In the genomic region with DNA sequence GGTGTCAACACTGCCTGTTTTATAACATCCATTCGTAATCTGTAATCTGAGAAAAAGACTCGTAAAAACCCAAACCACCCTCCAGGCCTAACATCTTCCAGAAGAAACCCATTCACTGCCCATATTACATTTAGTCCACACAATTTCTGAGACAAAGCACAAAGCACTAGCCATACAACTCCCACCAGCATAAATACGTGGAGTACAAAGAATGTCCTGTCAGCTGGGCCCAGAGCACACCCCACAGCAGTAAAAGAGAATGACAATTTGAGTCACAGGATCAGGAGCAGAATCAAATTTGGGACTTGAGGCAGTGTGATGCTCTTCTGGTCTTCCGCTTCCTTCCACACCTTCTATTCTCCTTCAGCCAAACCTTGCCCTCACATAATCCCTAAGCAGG, we compare ENCODE assay signal across 19 cellular contexts. TPM values are rescaled to one million over a fixed set of nuclear protein-coding genes. Genes with fewer than 3 reads are reported as not detected.
DNase-seq lines count a peak whose midpoint lies in the region; ATAC-seq and TF ChIP-seq lines count a peak whose summit lies in the region.
"Had no signal": no experiment of that assay in that cellular context is flagged by ENCODE, and none has a peak within 500 bp of the region (broad histone marks: within the 10 kb centered on the region; RNA-seq: fewer than 3 reads in every experiment).

No MANE protein-coding gene starts in this region.

- no peak overlapping the region for H3K4me3 Mint-ChIP-seq in activated naive CD4-positive, alpha-beta T cell treated with anti-CD3 and anti-CD28 coated beads for 36 hours
- H3K4me3 Mint-ChIP-seq in activated naive CD4-positive, alpha-beta T cell treated with anti-CD3 and anti-CD28 coated beads, Interleukin-2, amount 10 ng/mL, durations not matched to agents 7 days and 5 days: no peak overlapping the region
- H3K4me3 Mint-ChIP-seq in activated CD4-positive, alpha-beta memory T cell treated with anti-CD3 and anti-CD28 coated beads, Interleukin-2, amount 10 ng/mL, durations not matched to agents 7 days and 5 days: no peak overlapping the region
- H3K4me3 Mint-ChIP-seq in progenitor cell of endocrine pancreas (ENCODE audit: low read depth): no peak overlapping the region
- H3K4me3 Mint-ChIP-seq: dendritic cell treated with granulocyte-macrophage colony-stimulating factor and Interleukin-4, amounts not matched to agents 40 ng/mL and 50 ng/mL, for 4 days had no signal

- H3K36me3 Mint-ChIP-seq in activated naive CD4-positive, alpha-beta T cell treated with anti-CD3 and anti-CD28 coated beads for 36 hours (ENCODE audit: low read depth): peaks cover 12% of the 10 kb centered on the region
- H3K36me3 Mint-ChIP-seq in activated naive CD4-positive, alpha-beta T cell treated with anti-CD3 and anti-CD28 coated beads, Interleukin-2, amount 10 ng/mL, durations not matched to agents 7 days and 5 days: peaks cover 24% of the 10 kb centered on the region
- H3K36me3 Mint-ChIP-seq in activated CD4-positive, alpha-beta memory T cell treated with anti-CD3 and anti-CD28 coated beads, Interleukin-2, amount 10 ng/mL, durations not matched to agents 7 days and 5 days (ENCODE audit: low read depth): peaks cover 32% of the 10 kb centered on the region
- peaks cover 10% of the 10 kb centered on the region for H3K36me3 Mint-ChIP-seq in progenitor cell of endocrine pancreas (ENCODE audit: insufficient read depth)

- no peak overlapping the region for H3K4me3 ChIP-seq in right atrium auricular region
- H3K4me3 ChIP-seq: ascending aorta, left lung, upper lobe of right lung had no signal

- CTCF ChIA-PET in activated naive CD4-positive, alpha-beta T cell treated with anti-CD3 and anti-CD28 coated beads for 36 hours (lab: Charles Lee): no interaction called here
- CTCF ChIA-PET in activated naive CD4-positive, alpha-beta T cell treated with anti-CD3 and anti-CD28 coated beads, Interleukin-2, amount 10 ng/mL, durations not matched to agents 7 days and 5 days (lab: Charles Lee): no interaction called here
- CTCF ChIA-PET in activated CD4-positive, alpha-beta memory T cell treated with anti-CD3 and anti-CD28 coated beads, Interleukin-2, amount 10 ng/mL, durations not matched to agents 7 days and 5 days (lab: Charles Lee): interaction anchor here (1.0 to 1.5 kb wide), 3 partner anchors 25 to 138 kb away, joined by 3 read pairs; no protein-coding TSS in a partner anchor

- H3K36me3 ChIP-seq in right atrium auricular region: no peaks in the 10 kb centered on the region
- H3K36me3 ChIP-seq: upper lobe of right lung had no signal

- H3K27me3 ChIP-seq in right atrium auricular region: no peaks in the 10 kb centered on the region
- H3K27me3 ChIP-seq: ascending aorta, left lung, upper lobe of right lung had no signal

- H3K4me1 Mint-ChIP-seq in activated naive CD4-positive, alpha-beta T cell treated with anti-CD3 and anti-CD28 coated beads for 36 hours (ENCODE audit: low read depth): peaks cover 56% of the 10 kb centered on the region
- H3K4me1 Mint-ChIP-seq in activated naive CD4-positive, alpha-beta T cell treated with anti-CD3 and anti-CD28 coated beads, Interleukin-2, amount 10 ng/mL, durations not matched to agents 7 days and 5 days: peaks cover 47% of the 10 kb centered on the region
- peaks cover 56% of the 10 kb centered on the region for H3K4me1 Mint-ChIP-seq in activated CD4-positive, alpha-beta memory T cell treated with anti-CD3 and anti-CD28 coated beads, Interleukin-2, amount 10 ng/mL, durations not matched to agents 7 days and 5 days
- peaks cover 39% of the 10 kb centered on the region for H3K4me1 Mint-ChIP-seq in progenitor cell of endocrine pancreas (ENCODE audit: low read depth)

- ATAC-seq in HG02973 (IDR thresholded peaks at IDR 0.05; ENCODE audit: unreplicated experiment): no peak
- ATAC-seq: left lung had no signal

- no peaks in the 10 kb centered on the region for H3K9me3 Mint-ChIP-seq in activated naive CD4-positive, alpha-beta T cell treated with anti-CD3 and anti-CD28 coated beads for 36 hours
- H3K9me3 Mint-ChIP-seq in activated naive CD4-positive, alpha-beta T cell treated with anti-CD3 and anti-CD28 coated beads, Interleukin-2, amount 10 ng/mL, durations not matched to agents 7 days and 5 days: no peaks in the 10 kb centered on the region
- no peaks in the 10 kb centered on the region for H3K9me3 Mint-ChIP-seq in activated CD4-positive, alpha-beta memory T cell treated with anti-CD3 and anti-CD28 coated beads, Interleukin-2, amount 10 ng/mL, durations not matched to agents 7 days and 5 days
- H3K9me3 Mint-ChIP-seq in progenitor cell of endocrine pancreas (ENCODE audit: low read depth): peaks cover 15% of the 10 kb centered on the region
- H3K9me3 Mint-ChIP-seq: dendritic cell treated with granulocyte-macrophage colony-stimulating factor and Interleukin-4, amounts not matched to agents 40 ng/mL and 50 ng/mL, for 4 days had no signal

- peak overlapping the region; percentile 1 for H3K27ac Mint-ChIP-seq in activated naive CD4-positive, alpha-beta T cell treated with anti-CD3 and anti-CD28 coated beads for 36 hours
- no peak overlapping the region for H3K27ac Mint-ChIP-seq in activated naive CD4-positive, alpha-beta T cell treated with anti-CD3 and anti-CD28 coated beads, Interleukin-2, amount 10 ng/mL, durations not matched to agents 7 days and 5 days
- H3K27ac Mint-ChIP-seq in activated CD4-positive, alpha-beta memory T cell treated with anti-CD3 and anti-CD28 coated beads, Interleukin-2, amount 10 ng/mL, durations not matched to agents 7 days and 5 days: peak overlapping the region; percentile 50
- H3K27ac Mint-ChIP-seq in progenitor cell of endocrine pancreas: peak overlapping the region; percentile 47
- H3K27ac Mint-ChIP-seq: dendritic cell treated with granulocyte-macrophage colony-stimulating factor and Interleukin-4, amounts not matched to agents 40 ng/mL and 50 ng/mL, for 4 days had no signal

- no peaks in the 10 kb centered on the region for H3K9me3 ChIP-seq in right atrium auricular region
- H3K9me3 ChIP-seq: ascending aorta, left lung, SK-N-SH, upper lobe of right lung had no signal

- DNase-seq in activated naive CD4-positive, alpha-beta T cell treated with anti-CD3 and anti-CD28 coated beads for 36 hours: no peak
- DNase-seq in activated naive CD4-positive, alpha-beta T cell treated with anti-CD3 and anti-CD28 coated beads, Interleukin-2, amount 10 ng/mL, durations not matched to agents 7 days and 5 days: no peak
- no peak for DNase-seq in activated CD4-positive, alpha-beta memory T cell treated with anti-CD3 and anti-CD28 coated beads, Interleukin-2, amount 10 ng/mL, durations not matched to agents 7 days and 5 days
- DNase-seq in right atrium auricular region (ENCODE audit: low spot score): no peak
- no peak for DNase-seq in progenitor cell of endocrine pancreas (ENCODE audit: low spot score, unreplicated experiment)
- no peak for DNase-seq in glomerular visceral epithelial cell (ENCODE audit: extremely low spot score)
- no peak for DNase-seq in stimulated activated naive CD4-positive, alpha-beta T cell (lab: John Stamatoyannopoulos, UW)
- DNase-seq: activated T-cell treated with anti-CD3 and anti-CD28 coated beads, Interleukin-2, amount 50 U/mL, for 1 hour; Karpas-422; left lung; NCI-H1694 treated with DMSO at 0.1 percent for 48 hours; SK-N-SH; upper lobe of right lung had no signal

- no peaks in the 10 kb centered on the region for H3K27me3 Mint-ChIP-seq in activated naive CD4-positive, alpha-beta T cell treated with anti-CD3 and anti-CD28 coated beads for 36 hours (ENCODE audit: low read depth)
- H3K27me3 Mint-ChIP-seq in activated naive CD4-positive, alpha-beta T cell treated with anti-CD3 and anti-CD28 coated beads, Interleukin-2, amount 10 ng/mL, durations not matched to agents 7 days and 5 days: no peaks in the 10 kb centered on the region
- H3K27me3 Mint-ChIP-seq in activated CD4-positive, alpha-beta memory T cell treated with anti-CD3 and anti-CD28 coated beads, Interleukin-2, amount 10 ng/mL, durations not matched to agents 7 days and 5 days: no peaks in the 10 kb centered on the region
- H3K27me3 Mint-ChIP-seq in progenitor cell of endocrine pancreas: no peaks in the 10 kb centered on the region
- H3K27me3 Mint-ChIP-seq: dendritic cell treated with granulocyte-macrophage colony-stimulating factor and Interleukin-4, amounts not matched to agents 40 ng/mL and 50 ng/mL, for 4 days had no signal

- POLR2A ChIA-PET in activated CD4-positive, alpha-beta memory T cell treated with anti-CD3 and anti-CD28 coated beads, Interleukin-2, amount 10 ng/mL, durations not matched to agents 7 days and 5 days (lab: Charles Lee): interaction anchor here (1.0 kb wide), 1 partner anchor 282 kb away, joined by 3 read pairs; no protein-coding TSS in a partner anchor

- intact Hi-C loops in activated naive CD4-positive, alpha-beta T cell treated with anti-CD3 and anti-CD28 coated beads for 36 hours (cut with micrococcal nuclease): loop anchor here (10.0 kb wide), 1 partner anchor 756 kb away; a partner anchor contains a TSS

- no peak for TF ChIP-seq CTCF in right atrium auricular region (IDR thresholded peaks at IDR 0.05)
- TF ChIP-seq CTCF in progenitor cell of endocrine pancreas (IDR thresholded peaks at IDR 0.05; ENCODE audit: unreplicated experiment): no peak

- peaks cover 0 to 28% of the 10 kb centered on the region in 2 donors for H3K4me1 ChIP-seq in right atrium auricular region

- peak overlapping the region; percentile 43 to 63 for H3K27ac ChIP-seq in right atrium auricular region
- H3K27ac ChIP-seq: ascending aorta, left lung, upper lobe of right lung, VCaP had no signal

RNA-seq across cellular contexts. Expression of a gene that starts 6.8 kb away (rescaled TPM):
- 10 to 100 TPM; 47.1 to 50.2 TPM for total RNA-seq in activated naive CD4-positive, alpha-beta T cell treated with anti-CD3 and anti-CD28 coated beads for 36 hours
- 10 to 100 TPM; 80.7 to 83.0 TPM for total RNA-seq in activated CD4-positive, alpha-beta memory T cell treated with anti-CD3 and anti-CD28 coated beads, Interleukin-2, amount 10 ng/mL, durations not matched to agents 7 days and 5 days
- total RNA-seq in right atrium auricular region (10 to 100 TPM; 52.7 to 69.1 TPM), progenitor cell of endocrine pancreas (40.6 and 47.6 TPM in 2 replicates)

RNA-seq across cellular contexts. Expression of a gene that starts 53.3 kb away (rescaled TPM):
- total RNA-seq in activated naive CD4-positive, alpha-beta T cell treated with anti-CD3 and anti-CD28 coated beads for 36 hours: not detected
- total RNA-seq in activated CD4-positive, alpha-beta memory T cell treated with anti-CD3 and anti-CD28 coated beads, Interleukin-2, amount 10 ng/mL, durations not matched to agents 7 days and 5 days: not detected
- total RNA-seq in right atrium auricular region (not detected), progenitor cell of endocrine pancreas (not detected in 2 replicates)
- total RNA-seq: ascending aorta, left lung, NCI-H460, skeletal muscle tissue, upper lobe of right lung had no signal
